ENCODE assay signal across 7 cellular contexts in the genomic region with DNA sequence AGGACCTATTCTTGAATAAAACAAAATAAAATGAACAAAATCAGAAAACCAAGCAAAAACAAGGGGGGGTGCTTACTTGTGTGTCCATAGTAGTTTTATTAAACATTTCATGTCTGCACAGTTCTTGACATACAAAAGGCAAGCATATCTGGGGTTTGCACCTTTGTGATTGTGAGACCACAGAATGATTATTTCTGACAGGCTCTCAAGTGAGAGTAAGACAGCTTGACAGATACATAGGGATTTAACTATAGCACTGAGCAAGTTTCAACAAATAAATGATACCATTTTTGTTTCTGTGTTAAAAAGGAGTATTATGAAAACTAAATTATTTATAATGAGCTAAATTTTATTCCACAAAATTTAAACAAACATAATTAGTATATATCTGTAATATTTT.
"Had no signal": no experiment of that assay in that cellular context is flagged by ENCODE, and none has a peak within 500 bp of the region (broad histone marks: within the 10 kb centered on the region; RNA-seq: fewer than 3 reads in every experiment).

No MANE protein-coding gene starts in this region.

- H3K4me3 ChIP-seq: GM12878 had no signal

- DNase-seq: GDM1, GF-D8 had no signal

- FAIRE-seq: GM12878, GM12891, GM12892, GM18507, GM19239 had no signal

- ATAC-seq: GM12878 had no signal
